In the genomic region with DNA sequence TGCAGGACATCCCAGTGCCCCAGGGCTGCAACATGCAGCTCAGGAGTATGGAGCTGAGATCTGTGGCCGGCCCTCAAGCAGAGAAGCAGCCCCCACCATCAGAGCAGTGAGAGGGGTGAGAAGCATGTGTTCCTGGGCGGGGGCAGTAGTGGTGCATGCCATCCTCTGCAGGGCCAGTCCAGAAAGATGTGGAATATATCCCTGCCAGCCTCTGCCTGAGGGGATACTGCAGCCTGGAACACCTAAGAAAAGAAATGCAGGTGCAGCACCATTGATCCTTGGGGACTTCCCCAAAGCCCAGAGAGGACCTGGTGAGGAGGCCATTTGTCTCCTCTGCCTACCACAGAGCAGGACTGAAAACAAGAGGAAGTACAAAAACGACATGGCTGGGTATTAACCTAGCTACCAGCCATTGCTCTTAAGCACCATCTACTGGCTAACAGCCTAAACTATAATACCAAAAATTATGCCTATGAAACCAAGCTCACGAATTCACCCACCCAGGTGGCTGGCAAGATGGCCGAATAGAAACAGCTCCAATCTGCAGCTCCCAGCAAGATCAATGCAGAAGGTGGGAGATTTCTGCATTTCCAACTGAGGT, we compare ENCODE assay signal across 8 cellular contexts.
A peak's percentile ranks its signal among the peaks of the same experiment; 100 is the strongest.
DNase-seq lines count a peak whose midpoint lies in the region; ATAC-seq, FAIRE-seq and TF ChIP-seq lines count a peak whose summit lies in the region.

No MANE protein-coding gene starts in this region.

- peaks cover 4% of the 10 kb centered on the region for H3K27me3 Mint-ChIP-seq in endothelial cell (ENCODE audit: unreplicated experiment)

- TF ChIP-seq CTCF in D721Med (IDR thresholded peaks at IDR 0.05; ENCODE audit: insufficient read depth, missing control alignments) = peak; percentile 61
- TF ChIP-seq CTCF in foreskin fibroblast (IDR thresholded peaks at IDR 0.05; ENCODE audit: low read depth, low read length) = peak; percentile 37
- TF ChIP-seq CTCF in endothelial cell (IDR thresholded peaks at IDR 0.05; ENCODE audit: unreplicated experiment) = no peak

- H3K4me3 Mint-ChIP-seq in endothelial cell (ENCODE audit: unreplicated experiment) = no peak overlapping the region

- no peaks in the 10 kb centered on the region for H3K9me3 Mint-ChIP-seq in endothelial cell (ENCODE audit: unreplicated experiment)

- peak; percentile 33 for DNase-seq in D721Med (ENCODE audit: insufficient read length, low spot score)
- peak; percentile 79 for DNase-seq in OCI-M1 (lab: John Stamatoyannopoulos, UW)
- DNase-seq in foreskin fibroblast = peak in 1 of 2 donors; percentile 41
- DNase-seq in stimulated activated CD8-positive, alpha-beta memory T cell treated with anti-CD3 and anti-CD28 coated beads, Interleukin-4, amount 100 ng/mL, for 48 hours = no peak
- no peak for DNase-seq in endothelial cell (ENCODE audit: low spot score)
- DNase-seq in NOMO-1 treated with dmso at 0.1 percent for 144 hours (lab: John Stamatoyannopoulos, UW; ENCODE audit: unreplicated experiment) = no peak

- no peak for FAIRE-seq in D721Med (lab: Jason Lieb, UNC)

- no peaks in the 10 kb centered on the region for H3K36me3 Mint-ChIP-seq in endothelial cell (ENCODE audit: low read depth, unreplicated experiment)

- no peaks in the 10 kb centered on the region for H3K4me1 Mint-ChIP-seq in endothelial cell (ENCODE audit: unreplicated experiment)

- no peak overlapping the region for H3K27ac Mint-ChIP-seq in endothelial cell (ENCODE audit: unreplicated experiment)

- ATAC-seq in HG02938 (IDR thresholded peaks at IDR 0.05; ENCODE audit: unreplicated experiment) (peak; percentile 89), GM21529 (IDR thresholded peaks at IDR 0.05; ENCODE audit: unreplicated experiment) (no peak)

- H3K4me3 ChIP-seq in foreskin fibroblast (ENCODE audit: low read depth in 1 of 2, low read length in 2 of 2) = no peak overlapping the region

Comparison
In these comparisons a context has a peak if more than half of its experiments do, and no peak if none do; other contexts are left out.
1. DNase-seq: peak in D721Med (single experiment) and OCI-M1 (single experiment); none in stimulated activated CD8-positive, alpha-beta memory T cell treated with anti-CD3 and anti-CD28 coated beads, Interleukin-4, amount 100 ng/mL, for 48 hours (single experiment), endothelial cell (single experiment) and NOMO-1 treated with dmso at 0.1 percent for 144 hours (single experiment).